9 cellular contexts compared by ENCODE assay signal in the genomic region with DNA sequence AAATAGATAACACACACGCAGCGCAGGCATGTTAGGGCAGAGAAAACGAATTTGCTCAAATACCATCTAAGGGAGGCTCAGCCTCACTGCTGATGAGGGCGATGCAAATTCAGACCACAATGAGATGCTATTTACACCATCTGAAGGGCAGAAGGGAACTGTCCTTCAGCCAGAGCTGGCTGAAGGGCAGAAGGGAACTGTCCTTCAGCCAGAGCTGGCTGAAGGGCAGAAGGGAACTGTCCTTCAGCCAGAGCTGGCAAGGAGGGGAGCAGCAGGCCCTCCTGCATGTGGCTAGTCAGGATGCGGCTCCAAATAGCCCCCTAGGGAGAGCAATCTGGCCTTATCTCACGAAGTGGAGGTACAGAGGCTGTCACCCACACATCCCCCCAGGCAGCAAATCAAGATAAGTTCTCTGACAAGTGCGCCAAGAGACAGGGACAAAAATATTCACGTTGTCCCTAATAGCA. TPM values are rescaled to one million over a fixed set of nuclear protein-coding genes. Genes with fewer than 3 reads are reported as not detected.
DNase-seq lines count a peak whose midpoint lies in the region; ATAC-seq and TF ChIP-seq lines count a peak whose summit lies in the region.
"Had no signal": no experiment of that assay in that cellular context is flagged by ENCODE, and none has a peak within 500 bp of the region (broad histone marks: within the 10 kb centered on the region; RNA-seq: fewer than 3 reads in every experiment).

No MANE protein-coding gene starts in this region.

- peaks cover 0 to 42% (median 18%) of the 10 kb centered on the region in 4 donors for H3K4me1 Mint-ChIP-seq in CD4-positive, CD25-positive, alpha-beta regulatory T cell

- intact Hi-C loops in body of pancreas (cut with DNase I): no loop called here

- TF ChIP-seq POLR2A in body of pancreas (IDR thresholded peaks at IDR 0.05): no peak

- no peaks in the 10 kb centered on the region for H3K27me3 Mint-ChIP-seq in CD4-positive, CD25-positive, alpha-beta regulatory T cell

- peak overlapping the region; percentile 88 to 94 (median 93) for H3K27ac Mint-ChIP-seq in CD4-positive, CD25-positive, alpha-beta regulatory T cell

- no peaks in the 10 kb centered on the region for H3K36me3 ChIP-seq in CD4-positive, CD25-positive, alpha-beta regulatory T cell (ENCODE audit: control insufficient read depth, insufficient read depth, low read length)
- H3K36me3 ChIP-seq in body of pancreas (replicated peaks in 1 of 2; ENCODE audit: insufficient read depth in 1 of 2, low read depth in 2 of 2) (no peaks in the 10 kb centered on the region), mucosa of stomach (ENCODE audit: control insufficient read depth, insufficient read depth, low read length) (no peaks in the 10 kb centered on the region)

- WGBS in body of pancreas, 2 donors: 25 to 33% methylated on average over 6 to 8 of the region's 8 CpGs

- no peak for ATAC-seq in CD4-positive, CD25-positive, alpha-beta regulatory T cell (ENCODE audit: low read depth in 2 of 2)
- ATAC-seq in GM19438 (IDR thresholded peaks at IDR 0.05; ENCODE audit: low read depth, unreplicated experiment) (peak; percentile 67), HG03469 (IDR thresholded peaks at IDR 0.05; ENCODE audit: unreplicated experiment) (peak; percentile 61), body of pancreas (peak; percentile 9)
- ATAC-seq: HCT116 had no signal

- no peaks in the 10 kb centered on the region for H3K27me3 ChIP-seq in CD4-positive, CD25-positive, alpha-beta regulatory T cell (ENCODE audit: control insufficient read depth, insufficient read depth, low read length)
- no peaks in the 10 kb centered on the region for H3K27me3 ChIP-seq in body of pancreas
- no peaks in the 10 kb centered on the region for H3K27me3 ChIP-seq in mucosa of stomach (ENCODE audit: control insufficient read depth, insufficient read depth, low read length)

- H3K4me1 ChIP-seq in CD4-positive, CD25-positive, alpha-beta regulatory T cell (ENCODE audit: control insufficient read depth, insufficient read depth, low read length, poor library complexity, severe bottlenecking): peaks cover 23% of the 10 kb centered on the region
- H3K4me1 ChIP-seq in body of pancreas: peaks cover 16% of the 10 kb centered on the region
- peaks cover 7% of the 10 kb centered on the region for H3K4me1 ChIP-seq in mucosa of stomach (ENCODE audit: control insufficient read depth, insufficient read depth, low read length)

- H3K4me3 Mint-ChIP-seq in CD4-positive, CD25-positive, alpha-beta regulatory T cell: peak overlapping the region; percentile 75 to 91 (median 84)

- no peaks in the 10 kb centered on the region for H3K9me3 ChIP-seq in CD4-positive, CD25-positive, alpha-beta regulatory T cell (ENCODE audit: control insufficient read depth in 2 of 2, low read length in 2 of 2)
- no peaks in the 10 kb centered on the region for H3K9me3 ChIP-seq in body of pancreas
- H3K9me3 ChIP-seq in mucosa of stomach (ENCODE audit: control insufficient read depth, low read length): no peaks in the 10 kb centered on the region

- H3K9me3 Mint-ChIP-seq in CD4-positive, CD25-positive, alpha-beta regulatory T cell: no peaks in the 10 kb centered on the region

- H3K4me3 ChIP-seq in CD4-positive, CD25-positive, alpha-beta regulatory T cell (ENCODE audit: low read depth, low read length): peak overlapping the region; percentile 54
- no peak overlapping the region for H3K4me3 ChIP-seq in body of pancreas
- no peak overlapping the region for H3K4me3 ChIP-seq in mucosa of stomach (ENCODE audit: low read length)

- H3K36me3 Mint-ChIP-seq in CD4-positive, CD25-positive, alpha-beta regulatory T cell: no peaks in the 10 kb centered on the region

- DNase-seq in CD4-positive, CD25-positive, alpha-beta regulatory T cell: no peak
- DNase-seq in body of pancreas (no peak), GOT3 (lab: John Stamatoyannopoulos, UW) (no peak), NCI-H1092 treated with DMSO at 0.1 percent for 48 hours (lab: John Stamatoyannopoulos, UW) (no peak), COLO829 (ENCODE audit: low spot score) (no peak)

- peak overlapping the region; percentile 66 for H3K27ac ChIP-seq in CD4-positive, CD25-positive, alpha-beta regulatory T cell (ENCODE audit: insufficient read depth, low read length, poor library complexity, severe bottlenecking)
- H3K27ac ChIP-seq in body of pancreas: peak overlapping the region in 3 of 4 donors; percentile 62 to 80 (median 78)

- peak overlapping the region; percentile 69 for H3K9ac ChIP-seq in mucosa of stomach (ENCODE audit: low read length)

- TF ChIP-seq CTCF in body of pancreas (IDR thresholded peaks at IDR 0.05): no peak

RNA-seq across cellular contexts. Expression of a gene that starts 7.5 kb away (rescaled TPM):
- total RNA-seq in CD4-positive, CD25-positive, alpha-beta regulatory T cell: 30.4 TPM
- 10 to 100 TPM; 21.9 to 32.8 (median 23.3) TPM for polyA plus RNA-seq in CD4-positive, CD25-positive, alpha-beta regulatory T cell
- 10 to 100 TPM; 54.7 TPM for total RNA-seq in body of pancreas

RNA-seq across cellular contexts. Expression of a gene that starts 22.5 kb away (rescaled TPM):
- total RNA-seq in CD4-positive, CD25-positive, alpha-beta regulatory T cell: 0.57 TPM
- under 1 TPM in 2 of 4 donors, not detected in 2; 0.13 to 0.41 TPM for polyA plus RNA-seq in CD4-positive, CD25-positive, alpha-beta regulatory T cell
- 10 to 100 TPM in 1 of 2 donors, 1 to 10 TPM in 1; 7.5 to 10.9 TPM for total RNA-seq in body of pancreas

RNA-seq across cellular contexts. Expression of a gene that starts 25.4 kb away (rescaled TPM):
- 58.9 TPM for total RNA-seq in CD4-positive, CD25-positive, alpha-beta regulatory T cell
- polyA plus RNA-seq in CD4-positive, CD25-positive, alpha-beta regulatory T cell: 100 to 1,000 TPM; 102 to 153 (median 120) TPM
- 10 to 100 TPM; 43.8 to 62.8 TPM for total RNA-seq in body of pancreas

RNA-seq across cellular contexts. Expression of a gene that starts 48.1 kb away (rescaled TPM):
- total RNA-seq in CD4-positive, CD25-positive, alpha-beta regulatory T cell: 1.7 TPM
- not detected for polyA plus RNA-seq in CD4-positive, CD25-positive, alpha-beta regulatory T cell
- total RNA-seq in body of pancreas: not detected

RNA-seq across cellular contexts. Expression of a gene that starts 48.3 kb away (rescaled TPM):
- not detected for total RNA-seq in CD4-positive, CD25-positive, alpha-beta regulatory T cell
- polyA plus RNA-seq in CD4-positive, CD25-positive, alpha-beta regulatory T cell: not detected
- total RNA-seq in body of pancreas: not detected

Comparison
In these comparisons a context has a peak if more than half of its experiments do, and no peak if none do; other contexts are left out.
1. ATAC-seq: peak in GM19438 (single experiment), HG03469 (single experiment) and body of pancreas (single experiment); none in CD4-positive, CD25-positive, alpha-beta regulatory T cell (0 of 2).